10 cellular contexts compared by ENCODE assay signal in the genomic region with DNA sequence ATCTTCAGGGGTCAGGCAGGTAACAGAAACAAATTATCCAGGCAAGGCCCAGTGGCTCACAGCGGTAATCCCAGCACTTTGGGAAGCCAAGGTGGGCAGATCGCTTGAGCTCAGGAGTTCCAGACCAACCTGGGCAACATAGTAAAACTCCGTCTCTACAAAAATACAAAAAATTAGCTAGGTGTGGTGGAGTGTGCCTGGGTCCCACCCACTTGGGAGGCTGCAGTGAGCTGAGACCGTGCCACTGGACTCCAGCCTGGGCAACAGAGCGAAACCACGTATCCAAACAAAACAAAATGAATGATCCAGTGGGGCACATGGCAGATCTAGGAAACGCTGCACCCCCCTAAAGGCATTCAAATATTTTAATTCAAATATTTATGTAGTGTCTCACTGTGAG. TPM values are rescaled to one million over a fixed set of nuclear protein-coding genes. Genes with fewer than 3 reads are reported as not detected.
A peak's percentile ranks its signal among the peaks of the same experiment; 100 is the strongest.
DNase-seq lines count a peak whose midpoint lies in the region; ATAC-seq and TF ChIP-seq lines count a peak whose summit lies in the region.
"Had no signal": no experiment of that assay in that cellular context is flagged by ENCODE, and none has a peak within 500 bp of the region (broad histone marks: within the 10 kb centered on the region; RNA-seq: fewer than 3 reads in every experiment).

No MANE protein-coding gene starts in this region.

- H3K9me3 ChIP-seq in A673 (ENCODE audit: low read depth, low read length, poor library complexity, severe bottlenecking) (no peaks in the 10 kb centered on the region), MG63 (no peaks in the 10 kb centered on the region), duodenal mucosa (ENCODE audit: control insufficient read depth in 1 of 2, low read length in 2 of 2) (no peaks in the 10 kb centered on the region), neutrophil (no peaks in the 10 kb centered on the region)
- H3K9me3 ChIP-seq: Caco-2 had no signal

- BruUV-seq in A673 (replicated peaks; lab: Mats Ljungman, UMichigan): no TSS peak

- DNase-seq in A673 (ENCODE audit: low spot score): no peak
- no peak for DNase-seq in MG63
- DNase-seq in omental fat pad (ENCODE audit: low spot score): no peak
- DNase-seq in activated T-cell treated with anti-CD3 and anti-CD28 coated beads, Interleukin-2, amount 50 U/mL, for 48 hours: no peak

- POLR2A ChIA-PET in A673 (lab: Charles Lee; ENCODE audit: low non-redundant PET): no interaction called here

- ATAC-seq in omental fat pad (ENCODE audit: low FRiP score): no peak
- ATAC-seq in HG03025 (IDR thresholded peaks at IDR 0.05; ENCODE audit: low FRiP score, unreplicated experiment): no peak
- no peak for ATAC-seq in GM19397 (IDR thresholded peaks at IDR 0.05; ENCODE audit: unreplicated experiment)

- H3K27ac ChIP-seq in A673 (ENCODE audit: low read depth, low read length, poor library complexity, severe bottlenecking) (peak overlapping the region; percentile 36), duodenal mucosa (ENCODE audit: low read depth, low read length) (peak overlapping the region; percentile 13), neutrophil (peak overlapping the region; percentile 89)

- CTCF ChIA-PET in A673 (lab: Charles Lee): interaction anchor here (0.5 kb wide), 1 partner anchor 38 kb away, joined by 3 read pairs; no protein-coding TSS in a partner anchor

- peak overlapping the region in 1 of 2 donors; percentile 34 for H3K9ac ChIP-seq in duodenal mucosa (ENCODE audit: low read depth in 1 of 2, low read length in 2 of 2)

- TF ChIP-seq CTCF in A673 (conservative IDR thresholded peaks at IDR 0.05; ENCODE audit: low read depth, low read length): no peak
- no peak for TF ChIP-seq CTCF in neutrophil (IDR thresholded peaks at IDR 0.05)
- TF ChIP-seq CTCF in omental fat pad (IDR thresholded peaks at IDR 0.05): no peak

- intact Hi-C loops in A673 (cut with micrococcal nuclease; ENCODE audit: unreplicated experiment): no loop called here

- H3K36me3 ChIP-seq in A673 (ENCODE audit: insufficient read depth, low read length, poor library complexity, severe bottlenecking) (peaks cover 10% of the 10 kb centered on the region), MG63 (peaks cover 56% of the 10 kb centered on the region), duodenal mucosa (ENCODE audit: control insufficient read depth in 1 of 2, insufficient read depth in 2 of 2, low read length in 2 of 2) (peaks cover 0 to 15% of the 10 kb centered on the region in 2 donors), neutrophil (no peaks in the 10 kb centered on the region)

- H3K4me3 ChIP-seq in A673 (ENCODE audit: low read depth, low read length, poor library complexity, severe bottlenecking) (no peak overlapping the region), MG63 (peak overlapping the region; percentile 12; the same call in 1 of the 2 replicates), duodenal mucosa (ENCODE audit: low read depth in 1 of 2, low read length in 2 of 2) (no peak overlapping the region), neutrophil (ENCODE audit: low read depth in 1 of 2, low read length in 1 of 2) (peak overlapping the region in 1 of 2 experiments; percentile 37)

- H3K27me3 ChIP-seq in A673 (replicated peaks; ENCODE audit: insufficient read depth, low read depth, low read length, poor library complexity) (no peaks in the 10 kb centered on the region), MG63 (no peaks in the 10 kb centered on the region), duodenal mucosa (ENCODE audit: control insufficient read depth in 1 of 2, insufficient read depth in 2 of 2, low read length in 2 of 2) (no peaks in the 10 kb centered on the region), neutrophil (no peaks in the 10 kb centered on the region)

- H3K4me1 ChIP-seq in A673 (ENCODE audit: insufficient read depth, low read length, poor library complexity, severe bottlenecking) (peaks cover 31% of the 10 kb centered on the region), duodenal mucosa (ENCODE audit: control insufficient read depth in 1 of 2, insufficient read depth in 2 of 2, low read length in 2 of 2) (peaks cover 16 to 39% of the 10 kb centered on the region in 2 donors), neutrophil (ENCODE audit: control insufficient read depth in 1 of 2, insufficient read depth in 1 of 2, low read depth in 1 of 2, low read length in 1 of 2) (peaks cover 60 to 64% of the 10 kb centered on the region in 2 experiments)

RNA-seq across cellular contexts. Expression of a gene that starts 9.9 kb away (rescaled TPM):
- total RNA-seq in A673 (2021) (216 and 231 TPM in 2 replicates), omental fat pad (100 to 1,000 TPM; 113 to 270 (median 159) TPM)
- total RNA-seq in MG63 (2014; rRNA removed; shearing (Covaris generic); ENCODE audit: low replicate concordance): 104 and 158 TPM in 2 replicates

RNA-seq across cellular contexts. Expression of a gene that starts 10.2 kb away (rescaled TPM):
- total RNA-seq in A673 (2021): 13.9 and 16.7 TPM in 2 replicates
- 11.6 and 17.4 TPM in 2 replicates for total RNA-seq in MG63 (2014; rRNA removed; shearing (Covaris generic); ENCODE audit: low replicate concordance)
- 1 to 10 TPM; 4.0 to 10.0 (median 5.4) TPM for total RNA-seq in omental fat pad

RNA-seq across cellular contexts. Expression of a gene that starts 32.6 kb away (rescaled TPM):
- 90.9 and 101 TPM in 2 replicates for total RNA-seq in A673 (2021)
- 89.9 and 130 TPM in 2 replicates for total RNA-seq in MG63 (2014; rRNA removed; shearing (Covaris generic); ENCODE audit: low replicate concordance)
- total RNA-seq in omental fat pad: 100 to 1,000 TPM in 2 of 4 donors, 10 to 100 TPM in 2; 88.7 to 137 (median 111) TPM

RNA-seq across cellular contexts. Expression of a gene that starts 35.2 kb away (rescaled TPM):
- total RNA-seq in A673 (2021) (not detected in 2 replicates), omental fat pad (not detected)
- total RNA-seq in MG63 (2014; rRNA removed; shearing (Covaris generic); ENCODE audit: low replicate concordance): not detected in 2 replicates
- total RNA-seq: Caco-2, myocyte had no signal

RNA-seq across cellular contexts. Expression of a gene that starts 42.0 kb away (rescaled TPM):
- total RNA-seq in A673 (2021) (57.2 and 58.9 TPM in 2 replicates), omental fat pad (10 to 100 TPM; 13.2 to 26.9 (median 22.8) TPM)
- total RNA-seq in MG63 (2014; rRNA removed; shearing (Covaris generic); ENCODE audit: low replicate concordance): 54.0 and 124 TPM in 2 replicates

Comparison
In these comparisons a context has a peak if more than half of its experiments do, and no peak if none do; other contexts are left out.
1. H3K27ac ChIP-seq: peak in every context shown above with its lines; median percentile 89 in neutrophil; 36 in A673; 13 in duodenal mucosa.